In the genomic region with DNA sequence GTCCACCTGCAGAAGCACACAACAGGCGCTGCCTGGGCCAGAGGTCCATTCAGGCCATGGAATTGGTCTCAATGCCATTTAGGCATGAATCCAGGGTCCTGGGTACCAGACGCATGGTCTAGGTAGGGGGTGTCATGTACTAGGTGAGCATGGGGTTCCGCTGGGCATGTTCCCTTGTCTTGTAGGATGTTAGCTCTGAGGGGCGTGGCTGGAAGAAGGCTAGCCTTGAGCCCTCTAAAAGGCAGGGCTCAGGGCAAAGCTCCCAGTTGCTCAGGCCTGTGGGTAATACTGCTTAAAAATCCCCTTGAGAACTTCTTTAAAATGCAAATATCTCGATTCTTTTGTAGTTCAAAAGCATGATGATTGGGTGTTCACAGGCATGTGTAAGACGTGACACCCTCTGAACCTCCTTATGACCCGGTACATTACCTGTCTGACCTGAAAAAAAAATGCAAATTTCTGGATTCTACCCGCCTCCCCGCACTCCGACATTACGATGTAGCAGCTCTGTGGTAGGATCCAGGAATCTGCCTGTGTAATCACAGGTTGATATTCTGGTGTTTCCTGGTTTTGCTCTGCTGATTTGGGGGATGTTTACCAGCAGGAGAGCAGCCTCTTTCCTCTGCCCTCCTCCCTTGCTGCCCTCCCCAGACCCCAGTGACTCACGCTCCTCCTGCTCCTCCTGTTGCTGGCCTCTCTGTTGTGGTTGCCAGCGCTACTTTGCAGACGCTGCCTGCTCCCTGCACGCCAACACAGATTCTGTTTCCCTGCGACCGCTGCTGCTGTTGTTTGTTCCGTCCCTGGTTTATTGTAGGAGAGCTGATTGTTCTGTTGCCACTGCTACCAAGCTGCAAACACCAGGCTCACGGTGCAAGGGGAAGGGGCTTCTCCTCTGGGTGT, we compare ENCODE assay signal across 8 cellular contexts. TPM values are rescaled to one million over a fixed set of nuclear protein-coding genes. Genes with fewer than 3 reads are reported as not detected.
A peak's percentile ranks its signal among the peaks of the same experiment; 100 is the strongest.
DNase-seq lines count a peak whose midpoint lies in the region; ATAC-seq, FAIRE-seq and TF ChIP-seq lines count a peak whose summit lies in the region.

No MANE protein-coding gene starts in this region.

- no peaks in the 10 kb centered on the region for H3K9me3 Mint-ChIP-seq in activated CD4-positive, alpha-beta T cell treated with anti-CD3 and anti-CD28 coated beads for 36 hours (ENCODE audit: low read depth)

- POLR2A ChIA-PET in activated CD4-positive, alpha-beta T cell treated with anti-CD3 and anti-CD28 coated beads for 36 hours (lab: Charles Lee), result interaction anchor here (0.7 to 1.1 kb wide), 2 partner anchors 20 to 162 kb away, joined by 3 read pairs; partner anchors contain the start of gene ZFAND5
- POLR2A ChIA-PET in HepG2 (lab: Yijun Ruan, JAX), result no interaction called here

- 20% methylated on average over 19 of the region's 19 CpGs for WGBS in HUES64
- WGBS in HepG2 (ENCODE audit: low lambda C conversion rate), result 31% methylated on average over 18 of the region's 19 CpGs

- no peak for FAIRE-seq in HepG2 (lab: Jason Lieb, UNC)

- in situ Hi-C loops in HepG2 (cut with HindIII; ENCODE audit: extremely low pct_ligation_motif_present, low pct_unique_long_range_greater_than_20kb), result no loop called here

- peaks cover 43% of the 10 kb centered on the region for H3K4me1 Mint-ChIP-seq in activated CD4-positive, alpha-beta T cell treated with anti-CD3 and anti-CD28 coated beads for 36 hours

- H3K27ac ChIP-seq in HUES64 (ENCODE audit: low read depth, low read length), result peak overlapping the region; percentile 71
- H3K27ac ChIP-seq in colonic mucosa, result peak overlapping the region; percentile 55
- no peak overlapping the region for H3K27ac ChIP-seq in HepG2 (ENCODE audit: extremely low read length, insufficient read depth, low read length)

- TF ChIP-seq RAD21 in HepG2 (CRISPR knock-in tag; IDR thresholded peaks at IDR 0.05), result no peak

- peak overlapping the region; percentile 54 for H3K4me2 ChIP-seq in HepG2 (ENCODE audit: low read depth, low read length)

- H3K27ac Mint-ChIP-seq in activated CD4-positive, alpha-beta T cell treated with anti-CD3 and anti-CD28 coated beads for 36 hours, result peak overlapping the region; percentile 94

- H3K9ac ChIP-seq in HUES64 (ENCODE audit: low read depth, low read length), result peak overlapping the region; percentile 62
- H3K9ac ChIP-seq in colonic mucosa (ENCODE audit: low read depth in 2 of 2, low read length in 2 of 2), result peak overlapping the region; percentile 19 to 66
- H3K9ac ChIP-seq in HepG2 (ENCODE audit: insufficient read depth, low read depth, low read length), result no peak overlapping the region

- TF ChIP-seq CTCF in colonic mucosa (IDR thresholded peaks at IDR 0.05) (no peak), HepG2 (CRISPR knock-in tag; IDR thresholded peaks at IDR 0.05) (no peak)

- peak overlapping the region; percentile 69 for H3K4me3 Mint-ChIP-seq in activated CD4-positive, alpha-beta T cell treated with anti-CD3 and anti-CD28 coated beads for 36 hours

- no peak for TF ChIP-seq EP300 in HepG2 (IDR thresholded peaks at IDR 0.05; ENCODE audit: low read depth in 2 of 2, low read length in 2 of 2)
- no peak for TF ChIP-seq EP300 in HepG2 (CRISPR knock-in tag; IDR thresholded peaks at IDR 0.05; ENCODE audit: borderline replicate concordance)

- peaks cover 26% of the 10 kb centered on the region for H3K4me1 ChIP-seq in HUES64 (ENCODE audit: insufficient read depth, low read length)
- H3K4me1 ChIP-seq in colonic mucosa, result peaks cover 7% of the 10 kb centered on the region
- H3K4me1 ChIP-seq in HepG2 (ENCODE audit: insufficient read depth, low read length), result peaks cover 13% of the 10 kb centered on the region

- H3K27me3 Mint-ChIP-seq in activated CD4-positive, alpha-beta T cell treated with anti-CD3 and anti-CD28 coated beads for 36 hours, result no peaks in the 10 kb centered on the region

- H3K27me3 ChIP-seq in HUES64 (ENCODE audit: insufficient read depth, low read length) (no peaks in the 10 kb centered on the region), colonic mucosa (no peaks in the 10 kb centered on the region), HepG2 (ENCODE audit: control insufficient read depth in 1 of 2, insufficient read depth in 2 of 2, low read length in 2 of 2) (no peaks in the 10 kb centered on the region)

- no peaks in the 10 kb centered on the region for H4K20me1 ChIP-seq in HepG2 (ENCODE audit: insufficient read depth, low read length)

- CTCF ChIA-PET in activated CD4-positive, alpha-beta T cell treated with anti-CD3 and anti-CD28 coated beads for 36 hours (lab: Charles Lee), result interaction anchor here (0.6 to 1.3 kb wide), 9 partner anchors 10 to 164 kb away, joined by 3 to 5 read pairs (median 3); no protein-coding TSS in a partner anchor
- CTCF ChIA-PET in HepG2 (lab: Yijun Ruan, JAX; ENCODE audit: low intra/inter-chr PET ratio, low total read pairs), result no interaction called here

- intact Hi-C loops in activated CD4-positive, alpha-beta T cell treated with anti-CD3 and anti-CD28 coated beads for 36 hours (cut with DNase I, micrococcal nuclease), result loop anchor here (1.0 to 10.0 kb wide), 12 partner anchors 14 to 762 kb away; partner anchors contain the start of genes ZFAND5 (in 2 of the 2), ABHD17B (in 1 of the 2), C9orf85 (in 1 of the 2) and CEMIP2 (in 1 of the 2)
- intact Hi-C loops in colonic mucosa (cut with DNase I), result loop anchor here (10.0 kb wide), 1 partner anchor 48 kb away; no protein-coding TSS in a partner anchor
- intact Hi-C loops in HepG2 (cut with micrococcal nuclease; ENCODE audit: unreplicated experiment), result no loop called here

- H3K9me3 ChIP-seq in HUES64 (ENCODE audit: insufficient read depth, low read depth, low read length) (peaks cover 2% of the 10 kb centered on the region; the same call in 1 of the 2 replicates), colonic mucosa (no peaks in the 10 kb centered on the region), HepG2 (ENCODE audit: low read length) (no peaks in the 10 kb centered on the region)

- no TSS peak for BruUV-seq in HepG2 (replicated peaks; lab: Mats Ljungman, UMichigan)

- H2AFZ ChIP-seq in HepG2 (ENCODE audit: low read length), result no peak overlapping the region

- DNase-seq in EH (ENCODE audit: low read depth) (peak; percentile 94), colonic mucosa (peak; percentile 61), HepG2 (ENCODE audit: low spot score) (peak; percentile 10)
- DNase-seq in activated CD4-positive, alpha-beta T cell treated with anti-CD3 and anti-CD28 coated beads for 36 hours, result peak; percentile 90
- DNase-seq in stimulated activated CD4-positive, alpha-beta T cell treated with anti-CD3 and anti-CD28 coated beads, Interleukin-4, amount 100 ng/mL, for 1 hour, result peak; percentile 72
- DNase-seq in NK-92 treated with Interleukin-12 subunit alpha and Interleukin-12 subunit beta, amount 100 ng/mL, for 24 hours (lab: John Stamatoyannopoulos, UW), result no peak

- ATAC-seq in GM21515 (IDR thresholded peaks at IDR 0.05; ENCODE audit: unreplicated experiment) (peak; percentile 86), HepG2 (peak; percentile 89)
- peak; percentile 88 for ATAC-seq in activated CD4-positive, alpha-beta T cell treated with anti-CD3 and anti-CD28 coated beads for 36 hours

- H3K36me3 Mint-ChIP-seq in activated CD4-positive, alpha-beta T cell treated with anti-CD3 and anti-CD28 coated beads for 36 hours (ENCODE audit: low read depth), result no peaks in the 10 kb centered on the region

- H3K4me3 ChIP-seq in HUES64 (ENCODE audit: low read length) (peak overlapping the region; percentile 34), colonic mucosa (peak overlapping the region; percentile 14), HepG2 (replicated peaks in 1 of 3; ENCODE audit: insufficient read depth in 1 of 3, low read depth in 2 of 3, low read length in 3 of 3) (0 out of 6 replicates have a peak overlapping the region, but pooled peaks of 1 of the 3 experiments have one; percentile 25)

- no peaks in the 10 kb centered on the region for H3K36me3 ChIP-seq in HUES64 (ENCODE audit: insufficient read depth, low read length)
- H3K36me3 ChIP-seq in colonic mucosa, result no peaks in the 10 kb centered on the region
- H3K36me3 ChIP-seq in HepG2 (replicated peaks in 1 of 2; ENCODE audit: control insufficient read depth in 1 of 2, insufficient read depth in 2 of 2, low read length in 2 of 2), result no peaks in the 10 kb centered on the region

- no peak for TF ChIP-seq POLR2A in HepG2 (IDR thresholded peaks at IDR 0.05; ENCODE audit: insufficient read depth in 1 of 2, low read depth in 2 of 2, low read length in 2 of 2)

- H3K79me2 ChIP-seq in HepG2 (ENCODE audit: insufficient read depth, low read length), result no peaks in the 10 kb centered on the region

RNA-seq across cellular contexts. Expression of gene TMC1, which starts 5.7 kb away (rescaled TPM):
- polyA plus RNA-seq in HUES64 (2013, experiment 1 of 2), result 0.10 TPM
- polyA plus RNA-seq in HUES64 (2013, experiment 2 of 2), result 0.38 TPM
- not detected for total RNA-seq in activated CD4-positive, alpha-beta T cell treated with anti-CD3 and anti-CD28 coated beads for 36 hours
- total RNA-seq in colonic mucosa (under 1 TPM; 0.29 to 0.42 TPM), HepG2 (2016; rRNA removed; fragmentation: Illumina TruSeq; extraction: Trizol) (0.02 TPM in 1 of 2 replicates, not detected in the other)
- not detected in 2 replicates for total RNA-seq in HepG2 (2016; cell fraction: cytosol; rRNA removed; fragmentation: Illumina TruSeq; extraction: Trizol; ENCODE audit: low read depth)
- 0.04 TPM in 1 of 2 replicates, not detected in the other for total RNA-seq in HepG2 (2016; cell fraction: insoluble cytoplasmic fraction; rRNA removed; fragmentation: Illumina TruSeq; extraction: Trizol)
- not detected in 2 replicates for total RNA-seq in HepG2 (2016; cell fraction: membrane; rRNA removed; fragmentation: Illumina TruSeq; extraction: Trizol)
- total RNA-seq in HepG2 (2016; cell fraction: nucleus; rRNA removed; fragmentation: Illumina TruSeq; extraction: Trizol), result 0.09 TPM in 1 of 2 replicates, not detected in the other
- 0.03 TPM in 1 of 2 replicates, not detected in the other for polyA plus RNA-seq in HepG2 (2011; rRNA removed)
- not detected in 2 replicates for polyA plus RNA-seq in HepG2 (2011; cell fraction: cytosol; rRNA removed)
- polyA plus RNA-seq in HepG2 (2011; cell fraction: nucleus; rRNA removed), result not detected in 2 replicates
- not detected in 2 replicates for polyA plus RNA-seq in HepG2 (2012)
- not detected in 2 replicates for polyA plus RNA-seq in HepG2 (2016; cell fraction: cytosol; fragmentation: Illumina TruSeq; extraction: Trizol; ENCODE audit: low read depth)
- not detected in 2 replicates for polyA plus RNA-seq in HepG2 (2016; cell fraction: insoluble cytoplasmic fraction; fragmentation: Illumina TruSeq; extraction: Trizol; ENCODE audit: low read depth)
- 0.03 TPM in 1 of 2 replicates, not detected in the other for polyA plus RNA-seq in HepG2 (2016; cell fraction: membrane; fragmentation: Illumina TruSeq; extraction: Trizol; ENCODE audit: low read depth)
- polyA plus RNA-seq in HepG2 (2016; cell fraction: nucleus; fragmentation: Illumina TruSeq; extraction: Trizol; ENCODE audit: insufficient read depth, low read depth), result not detected in 2 replicates
- not detected in 2 replicates for polyA minus RNA-seq in HepG2 (2011; rRNA and poly(A)+ RNA removed; ENCODE audit: low replicate concordance)
- not detected in 2 replicates for polyA minus RNA-seq in HepG2 (2011; cell fraction: cytosol; rRNA and poly(A)+ RNA removed)
- not detected in 2 replicates for polyA minus RNA-seq in HepG2 (2011; cell fraction: nucleus; rRNA and poly(A)+ RNA removed)
